Comparison of ENCODE assay signal across 1 cellular context in genomic region chr3:50336452-50337174, GRCh38.
TF ChIP-seq lines count a peak whose summit lies in the region.

No MANE protein-coding gene starts in this region.

TF ChIP-seq in HepG2, 621 proteins besides CTCF, POLR2A, EP300 and RAD21 (continues in another document):
- TF ChIP-seq ZNF674 (CRISPR knock-in tag; IDR thresholded peaks at IDR 0.05; ENCODE audit: low read depth) (0 out of 2 replicates have a peak, but pooled peaks have one; percentile 18), ZNF572 (CRISPR knock-in tag; IDR thresholded peaks at IDR 0.05) (0 out of 2 replicates have a peak, but pooled peaks have one; percentile 70), ZSCAN20 (CRISPR knock-in tag; IDR thresholded peaks at IDR 0.05; ENCODE audit: borderline replicate concordance) (peak; percentile 81; the same call in 1 of the 2 replicates), SRY (CRISPR knock-in tag; IDR thresholded peaks at IDR 0.05) (no peak), ZNF17 (CRISPR knock-in tag; IDR thresholded peaks at IDR 0.05) (no peak), ZBTB4 (CRISPR knock-in tag; IDR thresholded peaks at IDR 0.05; ENCODE audit: borderline replicate concordance) (0 out of 2 replicates have a peak, but pooled peaks have one; percentile 4), DMTF1 (CRISPR knock-in tag; IDR thresholded peaks at IDR 0.05) (peak; percentile 26; the same call in 1 of the 2 replicates), MLX (CRISPR knock-in tag; IDR thresholded peaks at IDR 0.05) (no peak; the same call in 1 of the 2 replicates), ZNF510 (CRISPR knock-in tag; IDR thresholded peaks at IDR 0.05; ENCODE audit: low read depth) (0 out of 2 replicates have a peak, but pooled peaks have one; percentile 17), MED8 (CRISPR knock-in tag; IDR thresholded peaks at IDR 0.05; ENCODE audit: insufficient replicate concordance) (no peak), ZNF878 (CRISPR knock-in tag; IDR thresholded peaks at IDR 0.05) (peak; percentile 87; the same call in 1 of the 2 replicates), REXO4 (CRISPR knock-in tag; IDR thresholded peaks at IDR 0.05; ENCODE audit: borderline replicate concordance) (0 out of 2 replicates have a peak, but pooled peaks have one; percentile 50), ZNF101 (CRISPR knock-in tag; IDR thresholded peaks at IDR 0.05; ENCODE audit: borderline replicate concordance, low read depth) (0 out of 2 replicates have a peak, but pooled peaks have one; percentile 13), THAP8 (CRISPR knock-in tag; IDR thresholded peaks at IDR 0.05; ENCODE audit: borderline replicate concordance) (peak; percentile 23; the same call in 1 of the 2 replicates), MTF1 (CRISPR knock-in tag; IDR thresholded peaks at IDR 0.05) (0 out of 2 replicates have a peak, but pooled peaks have one; percentile 17), FOXP4 (CRISPR knock-in tag; IDR thresholded peaks at IDR 0.05) (peak; percentile 35; the same call in 1 of the 2 replicates), HNF1B (CRISPR knock-in tag; IDR thresholded peaks at IDR 0.05) (0 out of 2 replicates have a peak, but pooled peaks have one; percentile 1), NCOA5 (CRISPR knock-in tag; IDR thresholded peaks at IDR 0.05) (no peak), ZSCAN12 (CRISPR knock-in tag; IDR thresholded peaks at IDR 0.05) (peak; percentile 66; the same call in 1 of the 2 replicates), HNRNPK (IDR thresholded peaks at IDR 0.05; ENCODE audit: low read depth, low read length, poor library complexity, severe bottlenecking) (peak; percentile 8), GPN1 (CRISPR knock-in tag; IDR thresholded peaks at IDR 0.05; ENCODE audit: borderline replicate concordance) (0 out of 2 replicates have a peak, but pooled peaks have one; percentile 19), ZNF672 (CRISPR knock-in tag; IDR thresholded peaks at IDR 0.05) (peak; percentile 38; the same call in 1 of the 2 replicates), TEAD3 (CRISPR knock-in tag; optimal IDR thresholded peaks at IDR 0.05; ENCODE audit: borderline replicate concordance) (peak; percentile 27), FOXA3 (CRISPR knock-in tag; IDR thresholded peaks at IDR 0.05) (no peak), ZFP62 (CRISPR knock-in tag; IDR thresholded peaks at IDR 0.05) (0 out of 2 replicates have a peak, but pooled peaks have one; percentile 75), CHCHD3 (CRISPR knock-in tag; IDR thresholded peaks at IDR 0.05) (0 out of 2 replicates have a peak, but pooled peaks have one; percentile 33), ZNF34 (CRISPR knock-in tag; IDR thresholded peaks at IDR 0.05; ENCODE audit: borderline replicate concordance) (no peak), ATF4 (CRISPR knock-in tag; IDR thresholded peaks at IDR 0.05) (0 out of 4 replicates have a peak, but pooled peaks of 1 of the 2 experiments have one; percentile 52), NFAT5 (CRISPR knock-in tag; IDR thresholded peaks at IDR 0.05) (no peak), ZFP36L2 (CRISPR knock-in tag; IDR thresholded peaks at IDR 0.05) (no peak), MLXIP (CRISPR knock-in tag; IDR thresholded peaks at IDR 0.05; ENCODE audit: borderline replicate concordance) (peak; percentile 19; the same call in 1 of the 2 replicates), ZNF614 (CRISPR knock-in tag; IDR thresholded peaks at IDR 0.05; ENCODE audit: borderline replicate concordance) (no peak), SRF (IDR thresholded peaks at IDR 0.05; ENCODE audit: low read depth, low read length) (no peak), NFE2L1 (CRISPR knock-in tag; IDR thresholded peaks at IDR 0.05; ENCODE audit: borderline replicate concordance) (0 out of 2 replicates have a peak, but pooled peaks have one; percentile 36), ZNF432 (CRISPR knock-in tag; IDR thresholded peaks at IDR 0.05; ENCODE audit: borderline replicate concordance) (no peak)
